Comparison of ENCODE assay signal across 1 cellular context in the genomic region with DNA sequence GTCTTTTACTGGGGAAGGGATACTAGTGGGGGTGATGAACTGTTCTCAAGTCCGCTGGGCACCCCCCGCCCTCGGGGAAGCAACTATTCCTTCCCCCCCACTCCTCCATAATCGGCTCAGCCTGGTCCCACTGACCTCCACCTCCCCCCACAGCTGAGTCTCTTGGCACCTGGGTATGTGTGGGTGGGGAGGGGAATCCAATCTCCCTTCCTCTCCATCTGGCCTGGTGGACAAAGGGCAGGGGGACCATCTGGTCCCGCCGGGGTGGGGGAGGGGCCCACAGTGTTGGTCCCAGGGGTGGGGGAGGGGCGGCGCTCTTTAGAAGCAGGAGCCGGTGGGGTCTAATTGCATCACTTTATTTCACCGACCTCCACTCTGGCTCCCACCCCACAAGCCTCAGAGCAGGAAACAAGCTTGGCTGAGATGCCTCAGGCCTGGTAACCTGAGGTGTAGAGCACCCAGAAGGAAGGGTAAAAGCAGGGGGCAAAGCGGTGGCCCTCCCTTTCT.
TF ChIP-seq lines count a peak whose summit lies in the region.

No MANE protein-coding gene starts in this region.

TF ChIP-seq in K562, 482 proteins besides CTCF, POLR2A, EP300 and RAD21:
- TF ChIP-seq ZNF184 (CRISPR knock-in tag; IDR thresholded peaks at IDR 0.05) (no peak), CBFA2T2 (conservative IDR thresholded peaks at IDR 0.05) (0 out of 2 replicates have a peak, but pooled peaks have one; percentile 23), HMG20B (CRISPR knock-in tag; IDR thresholded peaks at IDR 0.05) (no peak), NFE2L1 (tag; IDR thresholded peaks at IDR 0.05; ENCODE audit: borderline replicate concordance, low read depth) (no peak), MYNN (IDR thresholded peaks at IDR 0.05) (peak; percentile 14; the same call in 1 of the 2 replicates), MYNN (CRISPR knock-in tag; IDR thresholded peaks at IDR 0.05) (no peak), CBFA2T3 (IDR thresholded peaks at IDR 0.05) (0 out of 2 replicates have a peak, but pooled peaks have one; percentile 15), EGR1 (conservative IDR thresholded peaks at IDR 0.05) (0 out of 2 replicates have a peak, but pooled peaks have one; percentile 20)
- TF ChIP-seq, protein P1, sequence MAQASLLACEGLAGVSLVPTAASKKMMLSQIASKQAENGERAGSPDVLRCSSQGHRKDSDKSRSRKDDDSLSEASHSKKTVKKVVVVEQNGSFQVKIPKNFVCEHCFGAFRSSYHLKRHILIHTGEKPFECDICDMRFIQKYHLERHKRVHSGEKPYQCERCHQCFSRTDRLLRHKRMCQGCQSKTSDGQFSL (CRISPR knock-in tag; IDR thresholded peaks at IDR 0.05): peak; percentile 70
- TF ChIP-seq, protein P1 (tag; IDR thresholded peaks at IDR 0.05): peak in 1 of 2 experiments; percentile 16; a peak in 1 of 4 replicates
- TF ChIP-seq, protein P2, sequence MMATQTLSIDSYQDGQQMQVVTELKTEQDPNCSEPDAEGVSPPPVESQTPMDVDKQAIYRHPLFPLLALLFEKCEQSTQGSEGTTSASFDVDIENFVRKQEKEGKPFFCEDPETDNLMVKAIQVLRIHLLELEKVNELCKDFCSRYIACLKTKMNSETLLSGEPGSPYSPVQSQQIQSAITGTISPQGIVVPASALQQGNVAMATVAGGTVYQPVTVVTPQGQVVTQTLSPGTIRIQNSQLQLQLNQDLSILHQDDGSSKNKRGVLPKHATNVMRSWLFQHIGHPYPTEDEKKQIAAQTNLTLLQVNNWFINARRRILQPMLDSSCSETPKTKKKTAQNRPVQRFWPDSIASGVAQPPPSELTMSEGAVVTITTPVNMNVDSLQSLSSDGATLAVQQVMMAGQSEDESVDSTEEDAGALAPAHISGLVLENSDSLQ (IDR thresholded peaks at IDR 0.05): no peak
TF ChIP-seq in K562: peak in this region for 5.
